In genomic region chr12:32400866-32401265, GRCh38 we compare ENCODE assay signal across 10 cellular contexts. TPM values are rescaled to one million over a fixed set of nuclear protein-coding genes. Genes with fewer than 3 reads are reported as not detected.
DNase-seq lines count a peak whose midpoint lies in the region; ATAC-seq and TF ChIP-seq lines count a peak whose summit lies in the region.
"Had no signal": no experiment of that assay in that cellular context is flagged by ENCODE, and none has a peak within 500 bp of the region (broad histone marks: within the 10 kb centered on the region; RNA-seq: fewer than 3 reads in every experiment).

No MANE protein-coding gene starts in this region.

- no peak overlapping the region for H2BK120ac ChIP-seq in mesendoderm (ENCODE audit: low read depth, low read length)

- no peak overlapping the region for H4K5ac ChIP-seq in mesendoderm (ENCODE audit: low read length)

- no CpG with 5 or more reads among the region's 2 CpGs for WGBS in mesendoderm (ENCODE audit: extremely low coverage, insufficient coverage, low lambda C conversion rate)
- 26 to 29% methylated on average over 2 of the region's 2 CpGs for WGBS in upper lobe of left lung, 2 donors

- H3K4me1 ChIP-seq in left ventricle myocardium inferior (peaks cover 23% of the 10 kb centered on the region), mesendoderm (ENCODE audit: control insufficient read depth, low read depth, low read length) (no peaks in the 10 kb centered on the region), upper lobe of left lung (peaks cover 5 to 32% (median 20%) of the 10 kb centered on the region in 4 donors)

- no peak overlapping the region for H3K4ac ChIP-seq in mesendoderm (ENCODE audit: low read depth, low read length)

- H3K36me3 ChIP-seq in left ventricle myocardium inferior (peaks cover 3% of the 10 kb centered on the region), mesendoderm (ENCODE audit: control insufficient read depth, insufficient read depth, low read length) (no peaks in the 10 kb centered on the region), upper lobe of left lung (no peaks in the 10 kb centered on the region)

- no peak overlapping the region for H3K56ac ChIP-seq in mesendoderm (ENCODE audit: low read length)

- TF ChIP-seq CTCF in left ventricle myocardium inferior (IDR thresholded peaks at IDR 0.05; ENCODE audit: borderline replicate concordance) = no peak
- no peak for TF ChIP-seq CTCF in upper lobe of left lung (IDR thresholded peaks at IDR 0.05)

- no peak overlapping the region for H3K23ac ChIP-seq in mesendoderm (ENCODE audit: low read length)

- ATAC-seq in Right ventricle myocardium superior (ENCODE audit: poor library complexity) (no peak), upper lobe of left lung (ENCODE audit: low FRiP score in 2 of 2) (no peak), GM21528 (IDR thresholded peaks at IDR 0.05; ENCODE audit: low FRiP score, unreplicated experiment) (no peak), GM19455 (IDR thresholded peaks at IDR 0.05; ENCODE audit: unreplicated experiment) (no peak)

- TF ChIP-seq EP300 in upper lobe of left lung (IDR thresholded peaks at IDR 0.05) = no peak

- H3K27ac ChIP-seq in left ventricle myocardium inferior (replicated peaks) (no peak overlapping the region), mesendoderm (ENCODE audit: low read depth, low read length) (no peak overlapping the region), upper lobe of left lung (peak overlapping the region; percentile 84 to 91 (median 89))

- H2BK5ac ChIP-seq in mesendoderm (ENCODE audit: low read length) = no peak overlapping the region

- H3K27me3 ChIP-seq in left ventricle myocardium inferior (ENCODE audit: low read depth) = no peaks in the 10 kb centered on the region
- no peaks in the 10 kb centered on the region for H3K27me3 ChIP-seq in mesendoderm (ENCODE audit: insufficient read depth, low read length, poor library complexity)
- peaks cover 0 to 4% (median 0%) of the 10 kb centered on the region in 4 donors for H3K27me3 ChIP-seq in upper lobe of left lung

- DNase-seq in left ventricle myocardium inferior (no peak), Right ventricle myocardium superior (no peak), dermis blood vessel endothelial cell (peak; percentile 21), mesendoderm (no peak), upper lobe of left lung (no peak), NCI-H345 treated with DMSO at 0.1 percent for 48 hours (lab: John Stamatoyannopoulos, UW; ENCODE audit: unreplicated experiment) (no peak)
- DNase-seq: activated naive CD8-positive, alpha-beta T cell treated with anti-CD3 and anti-CD28 coated beads, Interleukin-2, amount 10 ng/mL, durations not matched to agents 7 days and 5 days; GOT3 had no signal

- H3K18ac ChIP-seq in mesendoderm (ENCODE audit: low read length) = no peak overlapping the region

- no peaks in the 10 kb centered on the region for H3K9me3 ChIP-seq in left ventricle myocardium inferior (replicated peaks)
- no peaks in the 10 kb centered on the region for H3K9me3 ChIP-seq in upper lobe of left lung

- H2AK5ac ChIP-seq in mesendoderm (ENCODE audit: low read length) = no peak overlapping the region

- H3K4me3 ChIP-seq in left ventricle myocardium inferior (peak overlapping the region; percentile 97), mesendoderm (ENCODE audit: low read length) (no peak overlapping the region), upper lobe of left lung (peak overlapping the region; percentile 60 to 96 (median 88))

- peak overlapping the region; percentile 3 for H3K9ac ChIP-seq in mesendoderm (ENCODE audit: low read length)

- no peak for TF ChIP-seq POLR2A in upper lobe of left lung (IDR thresholded peaks at IDR 0.05)

- H3K79me1 ChIP-seq in mesendoderm (ENCODE audit: low read length) = no peaks in the 10 kb centered on the region

- intact Hi-C loops in left ventricle myocardium inferior (cut with micrococcal nuclease) = no loop called here
- intact Hi-C loops in Right ventricle myocardium superior (cut with DNase I) = no loop called here

- H4K8ac ChIP-seq in mesendoderm (ENCODE audit: low read depth, low read length) = no peak overlapping the region

- peaks cover 30% of the 10 kb centered on the region for H3K79me2 ChIP-seq in mesendoderm (ENCODE audit: control insufficient read depth, insufficient read depth, low read length)

- H2BK15ac ChIP-seq in mesendoderm (replicated peaks; ENCODE audit: low read depth) = no peak overlapping the region

- H3K4me2 ChIP-seq in mesendoderm (ENCODE audit: low read length) = peak overlapping the region; percentile 6

RNA-seq across cellular contexts. Expression of gene FGD4, which starts 1.5 kb away (rescaled TPM):
- total RNA-seq in left ventricle myocardium inferior (30.5 TPM), Right ventricle myocardium superior (17.3 TPM), dermis blood vessel endothelial cell (37.2 and 63.8 TPM in 2 replicates), upper lobe of left lung (10 to 100 TPM; 44.0 to 78.6 (median 55.5) TPM)
- polyA plus RNA-seq in mesendoderm (2013, experiment 1 of 2) = 8.2 TPM
- polyA plus RNA-seq in mesendoderm (2013, experiment 2 of 2) = 9.0 TPM

Comparison
In these comparisons a context has a peak if more than half of its experiments do, and no peak if none do; other contexts are left out.
1. H3K27ac ChIP-seq: peak in upper lobe of left lung (4 of 4); none in left ventricle myocardium inferior (single experiment) and mesendoderm (single experiment).